ENCODE assay signal across 1 cellular context in the genomic region with DNA sequence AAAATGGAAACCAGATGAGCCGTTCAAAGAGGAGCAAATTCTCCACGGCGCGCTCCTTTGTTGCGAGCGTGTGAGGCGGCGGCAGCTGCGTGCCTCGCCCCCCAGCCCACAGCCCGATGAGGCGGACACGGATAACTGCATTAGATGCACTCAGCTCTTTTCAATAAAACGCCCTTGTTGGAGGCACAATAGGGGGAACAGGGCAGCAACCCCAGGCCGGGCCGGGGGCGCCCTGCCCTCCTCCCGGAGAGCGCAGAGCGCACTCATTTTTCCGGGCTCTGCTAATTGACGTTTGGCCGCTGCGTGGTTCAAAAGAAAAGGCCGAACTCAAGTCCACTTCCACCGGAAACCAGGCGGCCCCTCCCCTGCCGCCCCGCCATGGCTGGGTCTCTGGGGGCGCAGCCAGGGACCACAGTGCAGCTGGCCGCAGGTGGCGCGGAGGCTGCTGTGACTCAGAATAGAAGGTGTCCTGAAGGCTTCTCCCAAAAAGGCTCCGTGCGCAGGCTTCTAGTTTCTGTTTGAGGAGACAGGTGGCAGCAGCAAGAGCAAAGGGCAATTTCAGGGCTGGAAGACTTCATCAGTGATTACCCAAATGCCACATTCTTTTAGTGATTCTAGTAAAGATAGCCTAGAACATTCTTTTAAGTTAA.
TF ChIP-seq lines count a peak whose summit lies in the region.

No MANE protein-coding gene starts in this region.

TF ChIP-seq in HepG2, 621 proteins besides CTCF, POLR2A, EP300 and RAD21 (continued from another document and continues in another):
- TF ChIP-seq JUND (CRISPR knock-in tag; IDR thresholded peaks at IDR 0.05): peak; percentile 18; the same call in 1 of the 2 replicates
- TF ChIP-seq ZNF615 (CRISPR knock-in tag; IDR thresholded peaks at IDR 0.05; ENCODE audit: borderline replicate concordance): 0 out of 2 replicates have a peak, but pooled peaks have one; percentile 63
- TF ChIP-seq MTA1 (CRISPR knock-in tag; IDR thresholded peaks at IDR 0.05; ENCODE audit: borderline replicate concordance): peak; percentile 83; the same call in 1 of the 2 replicates
- no peak for TF ChIP-seq ATF7 (IDR thresholded peaks at IDR 0.05)
- no peak for TF ChIP-seq ATF7 (CRISPR knock-in tag; IDR thresholded peaks at IDR 0.05)
- TF ChIP-seq SMAD9 (CRISPR knock-in tag; IDR thresholded peaks at IDR 0.05): no peak
- no peak for TF ChIP-seq ONECUT2 (CRISPR knock-in tag; IDR thresholded peaks at IDR 0.05)
- no peak for TF ChIP-seq SMC3 (IDR thresholded peaks at IDR 0.05; ENCODE audit: low read length)
- TF ChIP-seq ATAD3A (CRISPR knock-in tag; IDR thresholded peaks at IDR 0.05): no peak
- TF ChIP-seq ZSCAN22 (CRISPR knock-in tag; IDR thresholded peaks at IDR 0.05): no peak
- no peak for TF ChIP-seq LBX2 (CRISPR knock-in tag; IDR thresholded peaks at IDR 0.05; ENCODE audit: borderline replicate concordance)
- 0 out of 2 replicates have a peak, but pooled peaks have one; percentile 10 for TF ChIP-seq MTF2 (CRISPR knock-in tag; IDR thresholded peaks at IDR 0.05; ENCODE audit: borderline replicate concordance)
- no peak for TF ChIP-seq AFF4 (CRISPR knock-in tag; IDR thresholded peaks at IDR 0.05)
- TF ChIP-seq MED8 (CRISPR knock-in tag; IDR thresholded peaks at IDR 0.05; ENCODE audit: insufficient replicate concordance): peak; percentile 56
- no peak for TF ChIP-seq TBL1XR1 (IDR thresholded peaks at IDR 0.05; ENCODE audit: borderline replicate concordance, low read length, partially characterized antibody)
- 0 out of 2 replicates have a peak, but pooled peaks have one; percentile 72 for TF ChIP-seq RNF219 (CRISPR knock-in tag; IDR thresholded peaks at IDR 0.05)
- TF ChIP-seq HOXA3 (CRISPR knock-in tag; IDR thresholded peaks at IDR 0.05): peak; percentile 89
- no peak for TF ChIP-seq ZNF530 (CRISPR knock-in tag; IDR thresholded peaks at IDR 0.05; ENCODE audit: low read depth)
- TF ChIP-seq ZNF782 (CRISPR knock-in tag; IDR thresholded peaks at IDR 0.05; ENCODE audit: borderline replicate concordance): no peak
- TF ChIP-seq REST (IDR thresholded peaks at IDR 0.05; ENCODE audit: borderline replicate concordance in 1 of 2, low read depth in 1 of 2, low read length in 2 of 2): no peak; a peak in 2 of 4 replicates
- no peak; the same call in 1 of the 2 replicates for TF ChIP-seq NFYC (CRISPR knock-in tag; IDR thresholded peaks at IDR 0.05)
- TF ChIP-seq, protein P1, sequence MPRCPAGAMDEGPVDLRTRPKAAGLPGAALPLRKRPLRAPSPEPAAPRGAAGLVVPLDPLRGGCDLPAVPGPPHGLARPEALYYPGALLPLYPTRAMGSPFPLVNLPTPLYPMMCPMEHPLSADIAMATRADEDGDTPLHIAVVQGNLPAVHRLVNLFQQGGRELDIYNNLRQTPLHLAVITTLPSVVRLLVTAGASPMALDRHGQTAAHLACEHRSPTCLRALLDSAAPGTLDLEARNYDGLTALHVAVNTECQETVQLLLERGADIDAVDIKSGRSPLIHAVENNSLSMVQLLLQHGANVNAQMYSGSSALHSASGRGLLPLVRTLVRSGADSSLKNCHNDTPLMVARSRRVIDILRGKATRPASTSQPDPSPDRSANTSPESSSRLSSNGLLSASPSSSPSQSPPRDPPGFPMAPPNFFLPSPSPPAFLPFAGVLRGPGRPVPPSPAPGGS (CRISPR knock-in tag; IDR thresholded peaks at IDR 0.05): 0 out of 2 replicates have a peak, but pooled peaks have one; percentile 24
- TF ChIP-seq ZNF629 (CRISPR knock-in tag; conservative IDR thresholded peaks at IDR 0.05): peak; percentile 10; the same call in 1 of the 2 replicates
- TF ChIP-seq, protein P2, sequence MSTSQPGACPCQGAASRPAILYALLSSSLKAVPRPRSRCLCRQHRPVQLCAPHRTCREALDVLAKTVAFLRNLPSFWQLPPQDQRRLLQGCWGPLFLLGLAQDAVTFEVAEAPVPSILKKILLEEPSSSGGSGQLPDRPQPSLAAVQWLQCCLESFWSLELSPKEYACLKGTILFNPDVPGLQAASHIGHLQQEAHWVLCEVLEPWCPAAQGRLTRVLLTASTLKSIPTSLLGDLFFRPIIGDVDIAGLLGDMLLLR (CRISPR knock-in tag; IDR thresholded peaks at IDR 0.05): peak; percentile 44; the same call in 1 of the 2 replicates
- TF ChIP-seq, protein P3, sequence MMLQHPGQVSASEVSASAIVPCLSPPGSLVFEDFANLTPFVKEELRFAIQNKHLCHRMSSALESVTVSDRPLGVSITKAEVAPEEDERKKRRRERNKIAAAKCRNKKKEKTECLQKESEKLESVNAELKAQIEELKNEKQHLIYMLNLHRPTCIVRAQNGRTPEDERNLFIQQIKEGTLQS (CRISPR knock-in tag; IDR thresholded peaks at IDR 0.05): no peak
- TF ChIP-seq, protein P4, sequence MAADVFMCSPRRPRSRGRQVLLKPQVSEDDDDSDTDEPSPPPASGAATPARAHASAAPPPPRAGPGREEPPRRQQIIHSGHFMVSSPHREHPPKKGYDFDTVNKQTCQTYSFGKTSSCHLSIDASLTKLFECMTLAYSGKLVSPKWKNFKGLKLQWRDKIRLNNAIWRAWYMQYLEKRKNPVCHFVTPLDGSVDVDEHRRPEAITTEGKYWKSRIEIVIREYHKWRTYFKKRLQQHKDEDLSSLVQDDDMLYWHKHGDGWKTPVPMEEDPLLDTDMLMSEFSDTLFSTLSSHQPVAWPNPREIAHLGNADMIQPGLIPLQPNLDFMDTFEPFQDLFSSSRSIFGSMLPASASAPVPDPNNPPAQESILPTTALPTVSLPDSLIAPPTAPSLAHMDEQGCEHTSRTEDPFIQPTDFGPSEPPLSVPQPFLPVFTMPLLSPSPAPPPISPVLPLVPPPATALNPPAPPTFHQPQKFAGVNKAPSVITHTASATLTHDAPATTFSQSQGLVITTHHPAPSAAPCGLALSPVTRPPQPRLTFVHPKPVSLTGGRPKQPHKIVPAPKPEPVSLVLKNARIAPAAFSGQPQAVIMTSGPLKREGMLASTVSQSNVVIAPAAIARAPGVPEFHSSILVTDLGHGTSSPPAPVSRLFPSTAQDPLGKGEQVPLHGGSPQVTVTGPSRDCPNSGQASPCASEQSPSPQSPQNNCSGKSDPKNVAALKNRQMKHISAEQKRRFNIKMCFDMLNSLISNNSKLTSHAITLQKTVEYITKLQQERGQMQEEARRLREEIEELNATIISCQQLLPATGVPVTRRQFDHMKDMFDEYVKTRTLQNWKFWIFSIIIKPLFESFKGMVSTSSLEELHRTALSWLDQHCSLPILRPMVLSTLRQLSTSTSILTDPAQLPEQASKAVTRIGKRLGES (CRISPR knock-in tag; IDR thresholded peaks at IDR 0.05; ENCODE audit: borderline replicate concordance): no peak
- peak; percentile 69; the same call in 1 of the 2 replicates for TF ChIP-seq SMAD1 (CRISPR knock-in tag; IDR thresholded peaks at IDR 0.05; ENCODE audit: borderline replicate concordance, low read depth)
- TF ChIP-seq ZNF605 (CRISPR knock-in tag; IDR thresholded peaks at IDR 0.05): no peak
- TF ChIP-seq ZNF75D (CRISPR knock-in tag; IDR thresholded peaks at IDR 0.05; ENCODE audit: borderline replicate concordance): no peak
- TF ChIP-seq, protein P5, sequence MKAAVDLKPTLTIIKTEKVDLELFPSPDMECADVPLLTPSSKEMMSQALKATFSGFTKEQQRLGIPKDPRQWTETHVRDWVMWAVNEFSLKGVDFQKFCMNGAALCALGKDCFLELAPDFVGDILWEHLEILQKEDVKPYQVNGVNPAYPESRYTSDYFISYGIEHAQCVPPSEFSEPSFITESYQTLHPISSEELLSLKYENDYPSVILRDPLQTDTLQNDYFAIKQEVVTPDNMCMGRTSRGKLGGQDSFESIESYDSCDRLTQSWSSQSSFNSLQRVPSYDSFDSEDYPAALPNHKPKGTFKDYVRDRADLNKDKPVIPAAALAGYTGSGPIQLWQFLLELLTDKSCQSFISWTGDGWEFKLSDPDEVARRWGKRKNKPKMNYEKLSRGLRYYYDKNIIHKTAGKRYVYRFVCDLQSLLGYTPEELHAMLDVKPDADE (CRISPR knock-in tag; IDR thresholded peaks at IDR 0.05): no peak
- TF ChIP-seq ZNF30 (CRISPR knock-in tag; IDR thresholded peaks at IDR 0.05): no peak
- TF ChIP-seq KDM2A (CRISPR knock-in tag; IDR thresholded peaks at IDR 0.05; ENCODE audit: borderline replicate concordance, low read depth): peak; percentile 73
- TF ChIP-seq ZNF337 (CRISPR knock-in tag; IDR thresholded peaks at IDR 0.05; ENCODE audit: borderline replicate concordance, low read depth): no peak
- no peak for TF ChIP-seq NFIB (CRISPR knock-in tag; IDR thresholded peaks at IDR 0.05; ENCODE audit: borderline replicate concordance)
- TF ChIP-seq ELF1 (CRISPR knock-in tag; IDR thresholded peaks at IDR 0.05): peak; percentile 31; the same call in 1 of the 2 replicates
- TF ChIP-seq ELF3 (CRISPR knock-in tag; IDR thresholded peaks at IDR 0.05): no peak
- no peak for TF ChIP-seq EHMT2 (IDR thresholded peaks at IDR 0.05; ENCODE audit: borderline replicate concordance, low read depth, low read length)
- peak; percentile 88 for TF ChIP-seq MYC (CRISPR knock-in tag; IDR thresholded peaks at IDR 0.05; ENCODE audit: borderline replicate concordance)
- peak; percentile 56; the same call in 1 of the 2 replicates for TF ChIP-seq ZFX (CRISPR knock-in tag; IDR thresholded peaks at IDR 0.05; ENCODE audit: low read depth)
- no peak for TF ChIP-seq ZNF33B (CRISPR knock-in tag; IDR thresholded peaks at IDR 0.05)
- no peak; the same call in 1 of the 2 replicates for TF ChIP-seq ZNF446 (CRISPR knock-in tag; IDR thresholded peaks at IDR 0.05)
- TF ChIP-seq SOX5 (CRISPR knock-in tag; IDR thresholded peaks at IDR 0.05; ENCODE audit: borderline replicate concordance): peak; percentile 70
- no peak for TF ChIP-seq DBP (CRISPR knock-in tag; IDR thresholded peaks at IDR 0.05; ENCODE audit: not compliant biosample characterization)
